Comparison of ENCODE assay signal across 28 cellular contexts in genomic region chr18:48762022-48762421, GRCh38.
DNase-seq lines count a peak whose midpoint lies in the region; ATAC-seq, FAIRE-seq and TF ChIP-seq lines count a peak whose summit lies in the region.
"Had no signal": no experiment of that assay in that cellular context is flagged by ENCODE, and none has a peak within 500 bp of the region (broad histone marks: within the 10 kb centered on the region; RNA-seq: fewer than 3 reads in every experiment).

No MANE protein-coding gene starts in this region.

- peaks cover 25% of the 10 kb centered on the region for H3K4me1 ChIP-seq in IMR-90 (ENCODE audit: control insufficient read depth, insufficient read depth, low read length)
- peaks cover 0 to 61% of the 10 kb centered on the region in 2 donors for H3K4me1 ChIP-seq in right atrium auricular region
- H3K4me1 ChIP-seq in OCI-LY7 (ENCODE audit: insufficient read depth, low read length, poor library complexity, severe bottlenecking), result no peaks in the 10 kb centered on the region

- no peak overlapping the region for H3K18ac ChIP-seq in IMR-90 (ENCODE audit: low read depth, low read length)

- POLR2A ChIA-PET in IMR-90 (lab: Charles Lee; ENCODE audit: unreplicated experiment), result no interaction called here
- POLR2A ChIA-PET in OCI-LY7 (lab: Charles Lee), result no interaction called here

- no peak overlapping the region for H3K23ac ChIP-seq in IMR-90 (ENCODE audit: low read depth, low read length)

- H3K27ac Mint-ChIP-seq in nephron progenitor cell, result peak overlapping the region; percentile 26
- H3K27ac Mint-ChIP-seq: B cell, GM23338, HFFc6 had no signal

- H3K56ac ChIP-seq in IMR-90 (ENCODE audit: extremely low read depth, insufficient read depth, low read length), result no peak overlapping the region

- no peak overlapping the region; the same call in 1 of the 2 replicates for H2AK5ac ChIP-seq in IMR-90 (ENCODE audit: low read depth, low read length)

- H4K20me1 ChIP-seq in IMR-90 (ENCODE audit: insufficient read depth, low read length), result peaks cover 35% of the 10 kb centered on the region
- no peaks in the 10 kb centered on the region for H4K20me1 ChIP-seq in OCI-LY7 (ENCODE audit: insufficient read depth, low read length)

- dilution Hi-C loops in IMR-90 (cut with HindIII; ENCODE audit: low sequenced_read_pairs, unreplicated experiment), result no loop called here

- H2AFZ ChIP-seq in IMR-90 (replicated peaks; ENCODE audit: low read length, poor library complexity) (peak overlapping the region; percentile 17), OCI-LY7 (ENCODE audit: low read length) (no peak overlapping the region)
- H2AFZ ChIP-seq: GM23338 had no signal

- no peaks in the 10 kb centered on the region for H3K79me2 ChIP-seq in OCI-LY7 (ENCODE audit: insufficient read depth, low read depth, low read length)

- no peak overlapping the region for H3K27ac ChIP-seq in IMR-90 (ENCODE audit: insufficient read depth, low read length)
- peak overlapping the region; percentile 74 to 81 for H3K27ac ChIP-seq in right atrium auricular region
- no peak overlapping the region for H3K27ac ChIP-seq in OCI-LY7 (ENCODE audit: low read depth, low read length, poor library complexity, severe bottlenecking)
- H3K27ac ChIP-seq: C4-2B, HL-60 had no signal

- no peak overlapping the region for H4K91ac ChIP-seq in IMR-90 (ENCODE audit: insufficient read depth, low read depth, low read length)

- peaks cover 28 to 85% of the 10 kb centered on the region in 2 experiments for H3K79me1 ChIP-seq in IMR-90 (ENCODE audit: low read depth in 1 of 2, low read length in 2 of 2)

- TF ChIP-seq POLR2A in IMR-90 (IDR thresholded peaks at IDR 0.05; ENCODE audit: low read depth, low read length), result no peak

- CTCF ChIA-PET in IMR-90 (lab: Yijun Ruan, JAX), result no interaction called here
- CTCF ChIA-PET in OCI-LY7 (lab: Charles Lee; ENCODE audit: unreplicated experiment), result no interaction called here

- H2BK20ac ChIP-seq in IMR-90 (ENCODE audit: low read depth, low read length), result no peak overlapping the region

- TF ChIP-seq CTCF in IMR-90 (conservative IDR thresholded peaks at IDR 0.05; ENCODE audit: low read depth, low read length) (no peak), bronchial epithelial cell (IDR thresholded peaks at IDR 0.05; ENCODE audit: insufficient read depth, low read length, severe bottlenecking) (no peak), right atrium auricular region (IDR thresholded peaks at IDR 0.05) (no peak), nephron progenitor cell (IDR thresholded peaks at IDR 0.05) (no peak), OCI-LY7 (conservative IDR thresholded peaks at IDR 0.05; ENCODE audit: low read length) (no peak)

- WGBS in IMR-90 (ENCODE audit: extremely low coverage in 2 of 2, insufficient read length in 1 of 2), 2 experiments, result 100% methylated on average over 5 of the region's 6 CpGs; no CpG with 5 or more reads in 1 of the 2 experiments

- no peak for ATAC-seq in IMR-90 (ENCODE audit: low read depth)
- no peak for ATAC-seq in HG03045 (IDR thresholded peaks at IDR 0.05; ENCODE audit: unreplicated experiment)
- ATAC-seq: GM12878 had no signal

- peaks cover 57% of the 10 kb centered on the region for H3K36me3 ChIP-seq in IMR-90 (ENCODE audit: control insufficient read depth, insufficient read depth, low read length)
- H3K36me3 ChIP-seq in bronchial epithelial cell (ENCODE audit: control insufficient read depth, insufficient read depth, low read length), result peaks cover 30% of the 10 kb centered on the region
- H3K36me3 ChIP-seq in right atrium auricular region, result peaks cover 34% of the 10 kb centered on the region
- no peaks in the 10 kb centered on the region for H3K36me3 ChIP-seq in OCI-LY7 (ENCODE audit: insufficient read depth, low read length)

- DNase-seq in IMR-90 (no peak), bronchial epithelial cell (ENCODE audit: low read depth) (no peak), right atrium auricular region (ENCODE audit: low spot score) (no peak), nephron progenitor cell (no peak), OCI-LY7 (ENCODE audit: low spot score) (no peak), NCI-H146 (lab: John Stamatoyannopoulos, UW) (no peak), AG08396 (ENCODE audit: low spot score) (no peak)
- DNase-seq: CD8-positive, alpha-beta memory T cell; DMS 273 treated with DMSO at 0.1 percent for 48 hours; DMS79; EL; GDM1; HFFc6; NCI-H1048; NCI-H1417; NCI-H1694 treated with DMSO at 0.1 percent for 48 hours; NCI-H2081; NCI-H2227 treated with DMSO at 0.1 percent for 48 hours; NCI-H526 treated with DMSO at 0.1 percent for 48 hours; RPMI8226; SHP77 treated with DMSO at 0.1 percent for 48 hours had no signal

- 0 out of 2 replicates have a peak overlapping the region, but pooled peaks have one; percentile 5 for H3K14ac ChIP-seq in IMR-90 (replicated peaks; ENCODE audit: low read depth, low read length)

- no peak overlapping the region for H4K8ac ChIP-seq in IMR-90 (ENCODE audit: low read depth in 2 of 2, low read length in 2 of 2)

- no peak for TF ChIP-seq RAD21 in IMR-90 (IDR thresholded peaks at IDR 0.05; ENCODE audit: low read length)

- peaks cover 1% of the 10 kb centered on the region for H3K9me3 Mint-ChIP-seq in nephron progenitor cell
- H3K9me3 Mint-ChIP-seq: CD8-positive, alpha-beta memory T cell; GM23338; HFFc6 had no signal

- intact Hi-C loops in IMR-90 (cut with micrococcal nuclease) (no loop called here), OCI-LY7 (cut with micrococcal nuclease; ENCODE audit: unreplicated experiment) (no loop called here)

- H2BK120ac ChIP-seq in IMR-90 (ENCODE audit: low read depth, low read length), result no peak overlapping the region

- no peak overlapping the region for H2BK15ac ChIP-seq in IMR-90 (ENCODE audit: low read depth, low read length)

- peaks cover 3% of the 10 kb centered on the region for H3K27me3 Mint-ChIP-seq in nephron progenitor cell (ENCODE audit: low read depth, poor library complexity)
- H3K27me3 Mint-ChIP-seq: B cell; CD8-positive, alpha-beta memory T cell had no signal

- H3K4me2 ChIP-seq in IMR-90 (ENCODE audit: low read depth, low read length), result no peak overlapping the region
- no peak overlapping the region for H3K4me2 ChIP-seq in OCI-LY7 (ENCODE audit: low read length)
- H3K4me2 ChIP-seq: GM23338 had no signal

- H3K4me1 Mint-ChIP-seq in nephron progenitor cell, result peaks cover 46% of the 10 kb centered on the region
- H3K4me1 Mint-ChIP-seq: B cell had no signal

- H3K4me3 ChIP-seq in IMR-90 (ENCODE audit: insufficient read depth, low read depth, low read length) (no peak overlapping the region), bronchial epithelial cell (ENCODE audit: low read depth, low read length) (no peak overlapping the region), right atrium auricular region (no peak overlapping the region), OCI-LY7 (ENCODE audit: low read depth, low read length, poor library complexity, severe bottlenecking) (no peak overlapping the region)
- H3K4me3 ChIP-seq: GM12878, GM23338, HAP-1 had no signal

- H2AK9ac ChIP-seq in IMR-90 (replicated peaks; ENCODE audit: low read depth, low read length, poor library complexity), result no peak overlapping the region

- H2BK5ac ChIP-seq in IMR-90 (ENCODE audit: low read depth, low read length, poor library complexity, severe bottlenecking), result no peak overlapping the region

- H3K9me1 ChIP-seq in IMR-90 (ENCODE audit: insufficient read depth, low read length), result peaks cover 48% of the 10 kb centered on the region

- H3K27me3 ChIP-seq in IMR-90 (ENCODE audit: control insufficient read depth, insufficient read depth, low read length) (no peaks in the 10 kb centered on the region), bronchial epithelial cell (ENCODE audit: control insufficient read depth, insufficient read depth, low read length) (no peaks in the 10 kb centered on the region), right atrium auricular region (no peaks in the 10 kb centered on the region)

- peaks cover 29% of the 10 kb centered on the region for H3K36me3 Mint-ChIP-seq in nephron progenitor cell (ENCODE audit: low read depth)

- in situ Hi-C loops in IMR-90 (cut with MboI; ENCODE audit: low sequenced_read_pairs), result no loop called here

- H3K9me3 ChIP-seq in IMR-90 (ENCODE audit: control insufficient read depth, insufficient read depth, low read length) (no peaks in the 10 kb centered on the region), right atrium auricular region (no peaks in the 10 kb centered on the region), OCI-LY7 (ENCODE audit: low read length) (no peaks in the 10 kb centered on the region)
- H3K9me3 ChIP-seq: HAP-1 had no signal

- H3K9ac ChIP-seq in IMR-90 (ENCODE audit: low read depth, low read length), result no peak overlapping the region

- H3K9me2 ChIP-seq in OCI-LY7 (ENCODE audit: insufficient read depth, low read length), result no peaks in the 10 kb centered on the region

- H3K4me3 Mint-ChIP-seq in nephron progenitor cell, result no peak overlapping the region
- H3K4me3 Mint-ChIP-seq: B cell; CD8-positive, alpha-beta memory T cell; GM23338; HFFc6 had no signal

- BruUV-seq in IMR-90 (replicated peaks; lab: Mats Ljungman, UMichigan), result no TSS peak
- no TSS peak for BruUV-seq in OCI-LY7 (replicated peaks; lab: Mats Ljungman, UMichigan)

- H4K5ac ChIP-seq in IMR-90 (ENCODE audit: low read depth, low read length), result no peak overlapping the region

- peak; percentile 70 for FAIRE-seq in bronchial epithelial cell (lab: Jason Lieb, UNC)
- FAIRE-seq: GM12878 had no signal

- no peak overlapping the region; the same call in 1 of the 2 replicates for H3K4ac ChIP-seq in IMR-90 (ENCODE audit: low read depth, low read length)

TF ChIP-seq in IMR-90, 13 proteins besides CTCF, POLR2A, EP300 and RAD21:
- TF ChIP-seq FOS (IDR thresholded peaks at IDR 0.05; ENCODE audit: low read depth, low read length), result no peak
- TF ChIP-seq NFE2L2 (IDR thresholded peaks at IDR 0.05; ENCODE audit: low read depth, low read length), result no peak
- TF ChIP-seq SMC3 (IDR thresholded peaks at IDR 0.05; ENCODE audit: low read depth, low read length), result no peak
- TF ChIP-seq RCOR1 (IDR thresholded peaks at IDR 0.05; ENCODE audit: insufficient replicate concordance, low read length), result no peak
- TF ChIP-seq RFX5 (IDR thresholded peaks at IDR 0.05; ENCODE audit: low read depth, low read length), result no peak
- TF ChIP-seq CHD1 (IDR thresholded peaks at IDR 0.05; ENCODE audit: low read depth, low read length), result no peak
- TF ChIP-seq MAFK (IDR thresholded peaks at IDR 0.05; ENCODE audit: low read depth, low read length), result no peak
- TF ChIP-seq USF2 (IDR thresholded peaks at IDR 0.05; ENCODE audit: low read depth, low read length), result no peak
- TF ChIP-seq MXI1 (IDR thresholded peaks at IDR 0.05; ENCODE audit: borderline replicate concordance, low read depth, low read length), result no peak
- TF ChIP-seq CEBPB (IDR thresholded peaks at IDR 0.05; ENCODE audit: low read depth, low read length), result no peak

Comparison
In these comparisons a context has a peak if more than half of its experiments do, and no peak if none do; other contexts are left out.
1. H3K27ac ChIP-seq: peak in right atrium auricular region (2 of 2); none in IMR-90 (single experiment) and OCI-LY7 (single experiment).